ENCODE assay signal across 18 cellular contexts in genomic region chr6:132887204-132887603, GRCh38.
DNase-seq lines count a peak whose midpoint lies in the region; ATAC-seq, FAIRE-seq and TF ChIP-seq lines count a peak whose summit lies in the region.
"Had no signal": no experiment of that assay in that cellular context is flagged by ENCODE, and none has a peak within 500 bp of the region (broad histone marks: within the 10 kb centered on the region; RNA-seq: fewer than 3 reads in every experiment).

No MANE protein-coding gene starts in this region.

- WGBS in prostate gland = 11% methylated on average over 1 of the region's 1 CpG

- H3K27ac ChIP-seq in prostate gland = no peak overlapping the region
- H3K27ac ChIP-seq: Peyer's patch had no signal

- no peak for TF ChIP-seq POLR2A in prostate gland (IDR thresholded peaks at IDR 0.05)

- TF ChIP-seq CTCF in bronchial epithelial cell (IDR thresholded peaks at IDR 0.05; ENCODE audit: insufficient read depth, low read length, severe bottlenecking) (no peak), prostate gland (IDR thresholded peaks at IDR 0.05) (no peak), glutamatergic neuron (IDR thresholded peaks at IDR 0.05; ENCODE audit: partially characterized antibody, unreplicated experiment) (no peak)

- H3K36me3 Mint-ChIP-seq in glutamatergic neuron (ENCODE audit: unreplicated experiment) = no peaks in the 10 kb centered on the region
- H3K36me3 Mint-ChIP-seq: CD4-positive, CD25-positive, alpha-beta regulatory T cell had no signal

- intact Hi-C loops in prostate gland (cut with DNase I) = no loop called here

- no peaks in the 10 kb centered on the region for H3K9me3 Mint-ChIP-seq in glutamatergic neuron (ENCODE audit: unreplicated experiment)

- no peaks in the 10 kb centered on the region for H3K27me3 Mint-ChIP-seq in glutamatergic neuron (ENCODE audit: unreplicated experiment)

- H3K9me3 ChIP-seq in prostate gland = no peaks in the 10 kb centered on the region
- H3K9me3 ChIP-seq: Peyer's patch had no signal

- no peak overlapping the region for H3K4me3 Mint-ChIP-seq in glutamatergic neuron (ENCODE audit: unreplicated experiment)
- H3K4me3 Mint-ChIP-seq: CD4-positive, CD25-positive, alpha-beta regulatory T cell had no signal

- no peaks in the 10 kb centered on the region for H3K4me1 ChIP-seq in prostate gland (replicated peaks)
- H3K4me1 ChIP-seq: Peyer's patch had no signal

- H3K4me3 ChIP-seq in bronchial epithelial cell (ENCODE audit: low read depth, low read length) = no peak overlapping the region
- H3K4me3 ChIP-seq in prostate gland = no peak overlapping the region
- H3K4me3 ChIP-seq: Peyer's patch had no signal

- peak; percentile 70 for ATAC-seq in GM19351 (IDR thresholded peaks at IDR 0.05; ENCODE audit: unreplicated experiment)
- peak; percentile 49 for ATAC-seq in HG03432 (IDR thresholded peaks at IDR 0.05; ENCODE audit: unreplicated experiment)
- no peak for ATAC-seq in HG03159 (IDR thresholded peaks at IDR 0.05; ENCODE audit: unreplicated experiment)

- no peak for FAIRE-seq in bronchial epithelial cell (lab: Jason Lieb, UNC)
- FAIRE-seq: G401.6, GM12892 had no signal

- H3K36me3 ChIP-seq in bronchial epithelial cell (ENCODE audit: control insufficient read depth, insufficient read depth, low read length) = no peaks in the 10 kb centered on the region
- H3K36me3 ChIP-seq in prostate gland = no peaks in the 10 kb centered on the region
- H3K36me3 ChIP-seq: Peyer's patch had no signal

- no peaks in the 10 kb centered on the region for H3K4me1 Mint-ChIP-seq in glutamatergic neuron (ENCODE audit: low read depth, unreplicated experiment)

- DNase-seq in bronchial epithelial cell (ENCODE audit: low read depth) (peak; percentile 86), prostate gland (ENCODE audit: low spot score) (peak; percentile 14), glutamatergic neuron (no peak), anterior cingulate cortex (lab: John Stamatoyannopoulos, UW) (no peak)
- DNase-seq: ACHN, GOT3, Karpas-422, NCI-H187 treated with DMSO at 0.1 percent for 48 hours, NCI-H2171 treated with DMSO at 0.1 percent for 48 hours, NCI-H510A, Peyer's patch, SHP77 treated with DMSO at 0.1 percent for 48 hours had no signal

- H3K27ac Mint-ChIP-seq in glutamatergic neuron (ENCODE audit: unreplicated experiment) = no peak overlapping the region
- H3K27ac Mint-ChIP-seq: CD4-positive, CD25-positive, alpha-beta regulatory T cell had no signal

- H3K27me3 ChIP-seq in bronchial epithelial cell (ENCODE audit: control insufficient read depth, insufficient read depth, low read length) (no peaks in the 10 kb centered on the region), prostate gland (replicated peaks; ENCODE audit: insufficient read depth) (no peaks in the 10 kb centered on the region)
- H3K27me3 ChIP-seq: Peyer's patch had no signal

Comparison
In these comparisons a context has a peak if more than half of its experiments do, and no peak if none do; other contexts are left out.
1. DNase-seq: peak in bronchial epithelial cell (single experiment) and prostate gland (single experiment); none in glutamatergic neuron (single experiment) and anterior cingulate cortex (0 of 58).